Comparison of ENCODE assay signal across 8 cellular contexts in the genomic region with DNA sequence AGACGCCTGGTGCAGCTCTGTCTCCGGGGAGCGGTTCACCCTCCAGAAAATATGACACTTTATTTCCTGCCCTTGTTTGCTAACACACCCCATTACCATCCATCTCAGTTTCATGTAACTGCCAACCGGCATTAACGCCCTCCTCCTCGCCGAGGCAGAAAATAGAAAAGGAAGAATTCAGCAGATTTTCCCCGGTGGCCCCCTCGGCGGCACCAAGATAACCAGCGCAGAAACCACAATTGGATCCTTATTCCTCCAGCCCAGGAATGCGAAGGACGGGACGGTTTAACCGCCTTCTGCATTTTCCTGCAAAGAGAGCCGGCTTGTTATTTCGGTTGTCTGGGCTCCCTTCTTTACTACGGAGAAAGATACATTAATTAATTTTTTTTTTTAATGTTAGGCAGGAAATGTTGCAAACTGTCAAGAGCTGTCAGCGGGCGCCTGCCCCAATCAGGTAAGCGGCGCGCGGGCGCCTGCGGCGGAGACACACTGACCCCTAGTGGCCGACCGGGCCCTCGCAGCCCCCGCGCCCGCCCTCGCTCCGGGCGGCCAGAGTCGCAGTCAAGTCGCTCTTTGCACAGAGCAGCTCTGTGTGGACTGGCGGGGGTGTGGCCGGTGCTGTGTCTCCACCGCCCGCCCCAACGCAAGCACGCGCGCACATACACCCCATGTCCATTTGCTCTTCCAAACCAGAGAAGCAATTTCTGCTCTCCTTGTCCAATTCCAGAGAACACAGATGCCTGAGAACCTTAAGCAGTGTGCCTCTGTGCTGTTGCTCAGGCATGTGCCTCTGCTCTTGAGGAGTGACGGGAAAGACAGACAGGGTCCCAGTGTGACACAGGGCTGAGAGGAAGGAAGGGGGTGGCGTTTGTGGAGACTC. TPM values are rescaled to one million over a fixed set of nuclear protein-coding genes. Genes with fewer than 3 reads are reported as not detected.
DNase-seq lines count a peak whose midpoint lies in the region; TF ChIP-seq lines count a peak whose summit lies in the region.

No MANE protein-coding gene starts in this region.

- in situ Hi-C loops in HAP-1 (cut with MboI; ENCODE audit: low sequenced_read_pairs), result no loop called here

- H3K4me3 ChIP-seq in HAP-1 (no peak overlapping the region; the same call in 1 of the 2 replicates), SJSA1 (peak overlapping the region; percentile 31), ovary (no peak overlapping the region), thyroid gland (replicated peaks in 1 of 3) (peak overlapping the region in 1 of 3 donors; percentile 17)

- H3K27me3 ChIP-seq in HAP-1 (ENCODE audit: low read depth) (no peaks in the 10 kb centered on the region), SJSA1 (replicated peaks) (no peaks in the 10 kb centered on the region), ovary (no peaks in the 10 kb centered on the region), thyroid gland (no peaks in the 10 kb centered on the region)

- 1% methylated on average over 39 to 48 of the region's 48 CpGs for WGBS in ovary, 3 donors
- 1 to 3% methylated on average over 28 to 37 of the region's 48 CpGs for WGBS in thyroid gland, 2 donors

- H3K36me3 ChIP-seq in HAP-1 (replicated peaks), result no peaks in the 10 kb centered on the region
- no peaks in the 10 kb centered on the region for H3K36me3 ChIP-seq in SJSA1
- no peaks in the 10 kb centered on the region for H3K36me3 ChIP-seq in ovary
- no peaks in the 10 kb centered on the region for H3K36me3 ChIP-seq in thyroid gland

- peak overlapping the region; percentile 12 for H3K27ac ChIP-seq in SJSA1
- no peak overlapping the region for H3K27ac ChIP-seq in ovary
- no peak overlapping the region for H3K27ac ChIP-seq in thyroid gland

- TF ChIP-seq EP300 in ovary (IDR thresholded peaks at IDR 0.05), result no peak

- intact Hi-C loops in ovary (cut with DNase I) (loop anchor here in 2 of 4 donors (5.0 to 10.0 kb wide), 2 partner anchors 175 to 188 kb away; a partner anchor contains a TSS), thyroid gland (cut with DNase I) (no loop called here)

- TF ChIP-seq POLR2A in ovary (IDR thresholded peaks at IDR 0.05) (no peak), thyroid gland (IDR thresholded peaks at IDR 0.05) (no peak)

- DNase-seq in GM04504 (ENCODE audit: low read depth) (peak; percentile 39), HAP-1 (ENCODE audit: low spot score in 2 of 2) (peak; percentile 65 to 84), LoVo (ENCODE audit: low spot score) (peak; percentile 85), SJSA1 (ENCODE audit: low read depth in 1 of 2, low spot score in 2 of 2) (peak; percentile 85 to 92), germinal center (ENCODE audit: low spot score) (peak; percentile 84), ovary (peak; percentile 39 to 76 (median 52)), thyroid gland (peak; percentile 63 to 72)
- DNase-seq in activated naive CD4-positive, alpha-beta T cell (lab: John Stamatoyannopoulos, UW), result peak; percentile 64 to 85 (median 81)

- peak; percentile 54 to 90 (median 59) for TF ChIP-seq CTCF in ovary (IDR thresholded peaks at IDR 0.05)
- peak; percentile 60 to 100 (median 92) for TF ChIP-seq CTCF in thyroid gland (IDR thresholded peaks at IDR 0.05)

- H3K4me1 ChIP-seq in HAP-1 (peaks cover 4% of the 10 kb centered on the region), SJSA1 (replicated peaks) (peaks cover 16% of the 10 kb centered on the region), ovary (ENCODE audit: insufficient read depth) (peaks cover 2% of the 10 kb centered on the region), thyroid gland (no peaks in the 10 kb centered on the region)

- H3K9me3 ChIP-seq in HAP-1, result no peaks in the 10 kb centered on the region
- H3K9me3 ChIP-seq in SJSA1 (replicated peaks), result no peaks in the 10 kb centered on the region
- no peaks in the 10 kb centered on the region for H3K9me3 ChIP-seq in ovary
- no peaks in the 10 kb centered on the region for H3K9me3 ChIP-seq in thyroid gland

RNA-seq across cellular contexts. Expression of a gene that starts 53.6 kb away (rescaled TPM):
- 1.6 TPM in 1 of 2 replicates, not detected in the other for total RNA-seq in SJSA1 (2014; rRNA removed; shearing (Covaris generic))
- 1 to 10 TPM; 2.4 to 6.0 (median 3.3) TPM for total RNA-seq in ovary
- 1 to 10 TPM; 1.5 to 2.6 TPM for polyA plus RNA-seq in ovary
- total RNA-seq in thyroid gland, result 1 to 10 TPM in 3 of 4 donors, under 1 TPM in 1; 0.24 to 1.2 (median 1.2) TPM

RNA-seq across cellular contexts. Expression of a gene that starts 53.8 kb away (rescaled TPM):
- 2.0 and 2.4 TPM in 2 replicates for total RNA-seq in SJSA1 (2014; rRNA removed; shearing (Covaris generic))
- 10 to 100 TPM in 6 of 7 donors, 1 to 10 TPM in 1; 8.5 to 16.4 (median 11.8) TPM for total RNA-seq in ovary
- polyA plus RNA-seq in ovary, result 1 to 10 TPM; 3.0 to 5.0 TPM
- total RNA-seq in thyroid gland, result 10 to 100 TPM in 3 of 4 donors, 1 to 10 TPM in 1; 7.2 to 21.7 (median 14.7) TPM
